In genomic region chr1:17611991-17612390, GRCh38 we compare ENCODE assay signal across 25 cellular contexts.
DNase-seq lines count a peak whose midpoint lies in the region; ATAC-seq and TF ChIP-seq lines count a peak whose summit lies in the region.
"Had no signal": no experiment of that assay in that cellular context is flagged by ENCODE, and none has a peak within 500 bp of the region (broad histone marks: within the 10 kb centered on the region; RNA-seq: fewer than 3 reads in every experiment).

No MANE protein-coding gene starts in this region.

- no peak overlapping the region for H3K27ac ChIP-seq in body of pancreas
- H3K27ac ChIP-seq: ovary, transverse colon had no signal

- H3K27ac Mint-ChIP-seq in HFFc6: peak overlapping the region; percentile 6; the same call in 1 of the 2 replicates
- H3K27ac Mint-ChIP-seq: CD8-positive, alpha-beta T cell; endodermal cell; naive thymus-derived CD8-positive, alpha-beta T cell; stimulated activated naive CD8-positive, alpha-beta T cell treated with anti-CD3 and anti-CD28 coated beads, Interleukin-15, Interleukin-2, amounts not matched to agents 100 ng/mL and 50 ng/mL, for 24 hours had no signal

- DNase-seq in AG04449 (ENCODE audit: low read depth, low spot score) (peak; percentile 59), HFFc6 (peak; percentile 76), body of pancreas (no peak), kidney tubule cell (ENCODE audit: low spot score) (peak; percentile 89), SHP77 (lab: John Stamatoyannopoulos, UW) (no peak), NCI-H526 (lab: John Stamatoyannopoulos, UW) (no peak)
- DNase-seq in effector CD4-positive, alpha-beta T cell: no peak
- DNase-seq: activated CD4-positive, alpha-beta T cell treated with anti-CD3 and anti-CD28 coated beads, Interleukin-2, amount 50 U/mL, for 1 hour; activated CD8-positive, alpha-beta memory T cell treated with anti-CD3 and anti-CD28 coated beads, Interleukin-2, amount 50 U/mL, for 48 hours; activated gamma-delta T cell treated with Interleukin-2 at 50 U/mL for 16 hours; amniotic stem cell; CD8-positive, alpha-beta T cell; cerebellar nuclear complex; DMS79; hypothalamus; naive thymus-derived CD8-positive, alpha-beta T cell; NCI-H1048; NCI-H2107; NCI-H524 treated with DMSO at 0.1 percent for 48 hours; ovary; transverse colon had no signal

- H3K27me3 ChIP-seq in body of pancreas: no peaks in the 10 kb centered on the region
- H3K27me3 ChIP-seq: ovary, transverse colon had no signal

- no peaks in the 10 kb centered on the region for H3K9me3 ChIP-seq in body of pancreas
- H3K9me3 ChIP-seq: ovary, transverse colon had no signal

- intact Hi-C loops in body of pancreas (cut with DNase I): no loop called here

- H3K27me3 Mint-ChIP-seq in HFFc6 (ENCODE audit: insufficient read depth): no peaks in the 10 kb centered on the region; the same call in 1 of the 2 replicates

- ATAC-seq in body of pancreas (peak; percentile 51), GM18502 (IDR thresholded peaks at IDR 0.05; ENCODE audit: poor library complexity, unreplicated experiment) (no peak)
- ATAC-seq: CD8-positive, alpha-beta T cell; naive thymus-derived CD8-positive, alpha-beta T cell; Right ventricle myocardium inferior had no signal

- POLR2A ChIA-PET in AG04449 (lab: Yijun Ruan, JAX): no interaction called here

- no peaks in the 10 kb centered on the region for H3K9me3 Mint-ChIP-seq in HFFc6
- H3K9me3 Mint-ChIP-seq: CD8-positive, alpha-beta T cell; endodermal cell; naive thymus-derived CD8-positive, alpha-beta T cell; stimulated activated naive CD8-positive, alpha-beta T cell treated with anti-CD3 and anti-CD28 coated beads, Interleukin-15, Interleukin-2, amounts not matched to agents 100 ng/mL and 50 ng/mL, for 24 hours had no signal

- H3K36me3 Mint-ChIP-seq in HFFc6 (ENCODE audit: low read depth): peaks cover 10% of the 10 kb centered on the region; the same call in 1 of the 2 replicates
- H3K36me3 Mint-ChIP-seq: CD8-positive, alpha-beta T cell; naive thymus-derived CD8-positive, alpha-beta T cell had no signal

- TF ChIP-seq CTCF in AG04449 (IDR thresholded peaks at IDR 0.05; ENCODE audit: insufficient read depth, low read length, missing control alignments) (no peak), HFFc6 (IDR thresholded peaks at IDR 0.05) (no peak), body of pancreas (IDR thresholded peaks at IDR 0.05) (no peak)

- WGBS in body of pancreas, 2 donors: 50 to 63% methylated on average over 1 of the region's 1 CpG

- no peak for TF ChIP-seq POLR2A in body of pancreas (IDR thresholded peaks at IDR 0.05)

- H3K4me1 ChIP-seq in body of pancreas: no peaks in the 10 kb centered on the region

- peaks cover 21% of the 10 kb centered on the region for H3K4me1 Mint-ChIP-seq in HFFc6 (ENCODE audit: low read depth)
- H3K4me1 Mint-ChIP-seq: endodermal cell; naive thymus-derived CD8-positive, alpha-beta T cell had no signal

- H3K4me3 ChIP-seq in AG04449 (ENCODE audit: low read depth, low read length) (no peak overlapping the region), body of pancreas (no peak overlapping the region)
- H3K4me3 ChIP-seq: ovary, transverse colon had no signal

- no peak overlapping the region for H3K4me3 Mint-ChIP-seq in HFFc6
- H3K4me3 Mint-ChIP-seq: CD8-positive, alpha-beta T cell; endodermal cell; naive thymus-derived CD8-positive, alpha-beta T cell; stimulated activated naive CD8-positive, alpha-beta T cell treated with anti-CD3 and anti-CD28 coated beads, Interleukin-15, Interleukin-2, amounts not matched to agents 100 ng/mL and 50 ng/mL, for 24 hours had no signal

- CTCF ChIA-PET in AG04449 (lab: Yijun Ruan, JAX): interaction anchor here (0.6 to 38.1 kb wide), 9 partner anchors 15 to 1829 kb away, joined by 3 to 1054 read pairs (median 3); no protein-coding TSS in a partner anchor

- H3K36me3 ChIP-seq in body of pancreas (replicated peaks in 1 of 2; ENCODE audit: insufficient read depth in 1 of 2, low read depth in 2 of 2): peaks cover 0 to 21% of the 10 kb centered on the region in 2 donors
- H3K36me3 ChIP-seq: ovary had no signal

Comparison
In these comparisons a context has a peak if more than half of its experiments do, and no peak if none do; other contexts are left out.
1. DNase-seq: peak in AG04449 (single experiment), HFFc6 (single experiment) and kidney tubule cell (single experiment); none in body of pancreas (0 of 4), SHP77 (0 of 2), effector CD4-positive, alpha-beta T cell (single experiment) and NCI-H526 (0 of 2).